ENCODE assay signal across 7 cellular contexts in genomic region chr3:189270248-189270832, GRCh38.
DNase-seq lines count a peak whose midpoint lies in the region; ATAC-seq and TF ChIP-seq lines count a peak whose summit lies in the region.

No MANE protein-coding gene starts in this region.

- 7% methylated on average over 5 of the region's 5 CpGs for WGBS in SK-N-SH (ENCODE audit: low lambda C conversion rate)
- WGBS in testis, 2 donors, result 85 to 87% methylated on average over 5 of the region's 5 CpGs

- no peak for TF ChIP-seq EP300 in SK-N-SH (IDR thresholded peaks at IDR 0.05; ENCODE audit: borderline replicate concordance in 1 of 2, low read depth in 1 of 2, low read length in 1 of 2)

- TF ChIP-seq CTCF in GM12865 (IDR thresholded peaks at IDR 0.05; ENCODE audit: insufficient read depth, low read depth, low read length, missing control alignments) (peak; percentile 71), HEK293 (tag by site-specific recombination; IDR thresholded peaks at IDR 0.05) (peak; percentile 34; the same call in 1 of the 2 replicates), SK-N-SH (IDR thresholded peaks at IDR 0.05) (peak; percentile 49), cardiac fibroblast (IDR thresholded peaks at IDR 0.05; ENCODE audit: low read depth, low read length) (peak; percentile 85), left lung (IDR thresholded peaks at IDR 0.05) (peak; percentile 29 to 32), testis (IDR thresholded peaks at IDR 0.05) (peak in 1 of 3 experiments; percentile 28)

- CTCF ChIA-PET in HEK293 (lab: Yijun Ruan, JAX) (interaction anchor here (0.6 to 4.0 kb wide), 10 partner anchors 47 to 1304 kb away, joined by 3 to 29 read pairs (median 3); no protein-coding TSS in a partner anchor), SK-N-SH (lab: Yijun Ruan, JAX) (no interaction called here)

- H3K27me3 ChIP-seq in SK-N-SH (ENCODE audit: insufficient read depth), result no peaks in the 10 kb centered on the region; the same call in 1 of the 2 replicates
- H3K27me3 ChIP-seq in left lung, result no peaks in the 10 kb centered on the region
- H3K27me3 ChIP-seq in testis, result no peaks in the 10 kb centered on the region

- POLR2A ChIA-PET in HEK293 (lab: Yijun Ruan, JAX) (no interaction called here), SK-N-SH (lab: Yijun Ruan, JAX) (no interaction called here)

- no peak overlapping the region for H2AFZ ChIP-seq in SK-N-SH (ENCODE audit: low read depth)

- no peak overlapping the region for H3K9ac ChIP-seq in SK-N-SH

- H3K4me3 ChIP-seq in GM12865 (ENCODE audit: low read depth, low read length) (no peak overlapping the region), HEK293 (ENCODE audit: low read depth, low read length) (no peak overlapping the region), SK-N-SH (ENCODE audit: low read depth in 2 of 2, low read length in 1 of 2) (no peak overlapping the region; a peak in 1 of 4 replicates), cardiac fibroblast (replicated peaks in 1 of 2; ENCODE audit: low read depth in 2 of 2, low read length in 2 of 2) (no peak overlapping the region), left lung (no peak overlapping the region), testis (no peak overlapping the region)

- no peaks in the 10 kb centered on the region for H3K4me1 ChIP-seq in HEK293 (ENCODE audit: control insufficient read depth, insufficient read depth, low read length)
- H3K4me1 ChIP-seq in SK-N-SH (ENCODE audit: control insufficient read depth in 1 of 2, insufficient read depth in 2 of 2, low read depth in 1 of 2, low read length in 1 of 2), result no peaks in the 10 kb centered on the region; a peak in 1 of 4 replicates
- no peaks in the 10 kb centered on the region for H3K4me1 ChIP-seq in left lung
- H3K4me1 ChIP-seq in testis, result no peaks in the 10 kb centered on the region

- no peaks in the 10 kb centered on the region for H3F3A ChIP-seq in SK-N-SH (replicated peaks; ENCODE audit: insufficient read depth)

- H3K36me3 ChIP-seq in HEK293 (ENCODE audit: control insufficient read depth in 2 of 2, insufficient read depth in 1 of 2, low read length in 2 of 2), result no peaks in the 10 kb centered on the region
- H3K36me3 ChIP-seq in SK-N-SH (replicated peaks in 1 of 2; ENCODE audit: control insufficient read depth in 1 of 2, insufficient read depth in 2 of 2, low read length in 1 of 2), result no peaks in the 10 kb centered on the region
- H3K36me3 ChIP-seq in left lung, result no peaks in the 10 kb centered on the region
- H3K36me3 ChIP-seq in testis (ENCODE audit: low read depth, missing control alignments), result no peaks in the 10 kb centered on the region

- no peaks in the 10 kb centered on the region for H3K79me2 ChIP-seq in SK-N-SH (ENCODE audit: insufficient read depth)

- ATAC-seq in left lung, result peak; percentile 87

- no peaks in the 10 kb centered on the region for H4K20me1 ChIP-seq in SK-N-SH (ENCODE audit: insufficient read depth)

- TF ChIP-seq RAD21 in SK-N-SH (IDR thresholded peaks at IDR 0.05; ENCODE audit: low read length), result peak; percentile 49

- intact Hi-C loops in left lung (cut with DNase I), result no loop called here
- intact Hi-C loops in testis (cut with DNase I; ENCODE audit: low total_unique reads), result no loop called here

- no peak overlapping the region for H3K4me2 ChIP-seq in SK-N-SH

- H3K9me2 ChIP-seq in SK-N-SH, result no peaks in the 10 kb centered on the region

- H3K27ac ChIP-seq in HEK293 (ENCODE audit: extremely low read depth, low read depth, low read length) (no peak overlapping the region), SK-N-SH (ENCODE audit: low read depth in 2 of 2, low read length in 1 of 2) (no peak overlapping the region), left lung (no peak overlapping the region), testis (no peak overlapping the region)

- H3K9me3 ChIP-seq in HEK293 (ENCODE audit: control insufficient read depth, insufficient read depth, low read depth, low read length), result no peaks in the 10 kb centered on the region
- H3K9me3 ChIP-seq in SK-N-SH, result no peaks in the 10 kb centered on the region
- H3K9me3 ChIP-seq in left lung, result no peaks in the 10 kb centered on the region
- H3K9me3 ChIP-seq in testis, result no peaks in the 10 kb centered on the region

- TF ChIP-seq POLR2A in testis (IDR thresholded peaks at IDR 0.05), result no peak

- DNase-seq in GM12865 (ENCODE audit: low read depth) (peak; percentile 82), NCI-H1105 treated with DMSO at 0.1 percent for 48 hours (lab: John Stamatoyannopoulos, UW) (peak; percentile 79), SK-N-SH (no peak), cardiac fibroblast (ENCODE audit: low read depth in 2 of 2) (peak; percentile 86 to 87), left lung (peak; percentile 55 to 67), testis (peak; percentile 66)

TF ChIP-seq in HEK293, 187 proteins besides CTCF, POLR2A, EP300 and RAD21 (continues in another document):
- TF ChIP-seq KLF16 (tag by site-specific recombination; IDR thresholded peaks at IDR 0.05) (no peak), ZNF654 (tag by site-specific recombination; IDR thresholded peaks at IDR 0.05; ENCODE audit: low read depth) (peak; percentile 53), ZNF560 (tag by site-specific recombination; IDR thresholded peaks at IDR 0.05; ENCODE audit: borderline replicate concordance) (no peak), ZNF473 (tag by site-specific recombination; IDR thresholded peaks at IDR 0.05) (no peak), ZNF529 (tag by site-specific recombination; IDR thresholded peaks at IDR 0.05; ENCODE audit: insufficient replicate concordance) (no peak), ZNF404 (tag by site-specific recombination; IDR thresholded peaks at IDR 0.05) (no peak), ZNF830 (tag by site-specific recombination; IDR thresholded peaks at IDR 0.05; ENCODE audit: low read depth) (no peak), KLF10 (tag by site-specific recombination; IDR thresholded peaks at IDR 0.05) (no peak), ZNF132 (tag by site-specific recombination; IDR thresholded peaks at IDR 0.05; ENCODE audit: borderline replicate concordance) (no peak), ZSCAN30 (tag by site-specific recombination; IDR thresholded peaks at IDR 0.05) (0 out of 2 replicates have a peak, but pooled peaks have one; percentile 49), ZBTB49 (tag by site-specific recombination; IDR thresholded peaks at IDR 0.05; ENCODE audit: low read depth) (no peak), ZNF658 (tag by site-specific recombination; IDR thresholded peaks at IDR 0.05) (no peak), ZXDB (tag by site-specific recombination; IDR thresholded peaks at IDR 0.05) (no peak)

TF ChIP-seq in SK-N-SH, 30 proteins besides CTCF, POLR2A, EP300 and RAD21:
- TF ChIP-seq USF2 (IDR thresholded peaks at IDR 0.05; ENCODE audit: borderline replicate concordance, low read depth, low read length), result no peak
- TF ChIP-seq MAX (IDR thresholded peaks at IDR 0.05; ENCODE audit: low read depth), result no peak
- no peak for TF ChIP-seq GABPA (IDR thresholded peaks at IDR 0.05; ENCODE audit: low read depth)
- TF ChIP-seq SIN3A (IDR thresholded peaks at IDR 0.05; ENCODE audit: borderline replicate concordance, low read depth, low read length), result no peak
- TF ChIP-seq ELF1 (IDR thresholded peaks at IDR 0.05), result no peak
- 0 out of 2 replicates have a peak, but pooled peaks have one; percentile 23 for TF ChIP-seq SMC3 (IDR thresholded peaks at IDR 0.05; ENCODE audit: low read depth, low read length)
